26 cellular contexts compared by ENCODE assay signal in the genomic region with DNA sequence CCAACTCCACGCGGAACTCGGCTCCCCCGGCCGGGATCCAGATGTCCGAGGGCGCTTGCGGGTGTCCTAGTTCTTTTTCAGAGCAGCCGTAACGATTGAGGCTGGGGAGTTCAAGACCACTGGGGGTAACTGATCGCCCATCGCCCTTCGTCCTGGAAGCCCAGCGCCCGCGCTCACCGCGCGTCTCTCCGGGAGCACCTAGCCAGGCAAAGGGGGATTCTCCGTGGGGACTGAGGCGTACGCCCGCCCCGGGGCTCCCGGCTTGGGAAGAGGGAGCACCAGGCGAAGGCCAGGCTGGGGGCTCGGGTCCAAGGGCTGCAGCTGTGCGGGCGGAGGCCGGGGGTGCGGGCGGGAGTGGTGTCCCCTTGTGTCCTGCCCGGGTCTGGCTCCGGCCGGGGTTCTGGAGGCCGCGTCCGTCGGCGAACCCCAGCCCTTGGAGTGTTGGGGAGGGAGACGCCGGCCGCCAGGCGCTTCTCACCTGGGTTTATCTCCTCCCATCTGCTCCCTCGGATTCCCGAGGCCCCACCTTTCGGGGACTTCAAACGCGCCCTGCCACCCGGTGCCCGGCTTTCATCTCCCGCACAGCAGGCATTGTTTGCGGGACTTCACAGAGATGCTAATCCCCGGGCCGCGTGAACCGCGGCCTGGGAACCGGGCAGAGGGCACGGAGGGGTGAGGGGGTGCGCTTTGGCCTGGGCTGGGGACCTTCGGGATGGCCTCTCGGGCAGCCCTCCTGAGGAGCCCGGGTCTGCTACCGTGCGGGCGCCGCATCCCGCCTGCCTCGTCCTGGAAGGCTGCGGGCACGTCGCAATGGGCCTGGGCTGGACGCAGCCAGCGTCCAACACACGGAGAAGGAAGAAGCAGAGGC. TPM values are rescaled to one million over a fixed set of nuclear protein-coding genes. Genes with fewer than 3 reads are reported as not detected.
A peak's percentile ranks its signal among the peaks of the same experiment; 100 is the strongest.
DNase-seq lines count a peak whose midpoint lies in the region; ATAC-seq, FAIRE-seq and TF ChIP-seq lines count a peak whose summit lies in the region.
"Had no signal": no experiment of that assay in that cellular context is flagged by ENCODE, and none has a peak within 500 bp of the region (broad histone marks: within the 10 kb centered on the region; RNA-seq: fewer than 3 reads in every experiment).

No MANE protein-coding gene starts in this region.

- POLR2A ChIA-PET in H1 (lab: Charles Lee; ENCODE audit: partially characterized antibody): interaction anchor here (0.9 to 4.9 kb wide), 3 partner anchors 10 to 12 kb away, joined by 3 to 54 read pairs (median 4); no protein-coding TSS in a partner anchor

- CTCF ChIA-PET in H1 (lab: Charles Lee; ENCODE audit: partially characterized antibody): interaction anchor here (1.2 to 3.1 kb wide), 4 partner anchors 8 to 30 kb away, joined by 4 to 18 read pairs (median 6); no protein-coding TSS in a partner anchor

- H3K4ac ChIP-seq in H1 (replicated peaks; ENCODE audit: insufficient read length, low read depth, low read length): no peak overlapping the region

- no peaks in the 10 kb centered on the region for H3K9me2 ChIP-seq in GM23338 (ENCODE audit: insufficient read depth)

- H3K79me1 ChIP-seq in H1 (ENCODE audit: low read depth, low read length): no peaks in the 10 kb centered on the region

- H2BK15ac ChIP-seq in H1 (ENCODE audit: low read length): no peak overlapping the region

- TF ChIP-seq POLR2A in H1 (IDR thresholded peaks at IDR 0.05; ENCODE audit: control extremely low read depth in 1 of 2, low read depth in 2 of 2, low read length in 2 of 2): no peak

- DNase-seq in AG08396 (ENCODE audit: low spot score) (peak; percentile 30), GM23338 (ENCODE audit: low spot score) (peak; percentile 67), H1 (ENCODE audit: low read depth in 1 of 2, low spot score in 2 of 2) (peak in 1 of 2 experiments; percentile 65), neural crest cell (ENCODE audit: low read depth, low spot score) (no peak), midbrain (lab: John Stamatoyannopoulos, UW) (no peak), NCI-H446 treated with DMSO at 0.1 percent for 48 hours (lab: John Stamatoyannopoulos, UW) (no peak)
- no peak for DNase-seq in effector CD4-positive, alpha-beta T cell
- DNase-seq: activated CD8-positive, alpha-beta T cell treated with anti-CD3 and anti-CD28 coated beads, Interleukin-2, amount 10 ng/mL, durations not matched to agents 7 days and 5 days; activated naive CD4-positive, alpha-beta T cell treated with anti-CD3 and anti-CD28 coated beads for 36 hours; activated T-cell treated with anti-CD3 and anti-CD28 coated beads, Interleukin-2, amount 50 U/mL, for 24 hours; amygdala; dermis blood vessel endothelial cell; foreskin keratinocyte; GOT3; hippocampal formation; KG1; left cardiac atrium; MV-4-11; NCI-H187 treated with DMSO at 0.1 percent for 48 hours; T1000 had no signal

- TF ChIP-seq CTCF in GM23338 (conservative IDR thresholded peaks at IDR 0.05; ENCODE audit: low read depth in 2 of 2): no peak
- no peak for TF ChIP-seq CTCF in H1 (IDR thresholded peaks at IDR 0.05; ENCODE audit: control extremely low read depth in 1 of 3, insufficient read depth in 1 of 3, low read depth in 1 of 3, low read length in 3 of 3)
- TF ChIP-seq CTCF in neural crest cell (conservative IDR thresholded peaks at IDR 0.05): no peak

- H3K27me3 Mint-ChIP-seq in GM23338 (ENCODE audit: insufficient read depth, low read depth, poor library complexity) (peaks cover 88% of the 10 kb centered on the region), neural crest cell (ENCODE audit: low read depth) (peaks cover 88% of the 10 kb centered on the region)

- no peak for TF ChIP-seq RAD21 in H1 (IDR thresholded peaks at IDR 0.05 in 1 of 2, conservative IDR thresholded peaks at IDR 0.05 in 1 of 2; ENCODE audit: low read depth in 2 of 2, low read length in 2 of 2)

- H3K18ac ChIP-seq in H1 (ENCODE audit: extremely low read depth, low read length): peak overlapping the region; percentile 65; the same call in 1 of the 2 replicates

- H2AFZ ChIP-seq in GM23338 (no peak overlapping the region), H1 (ENCODE audit: low read length) (no peak overlapping the region)

- H3K14ac ChIP-seq in H1 (ENCODE audit: insufficient read length): no peak overlapping the region

- H2BK120ac ChIP-seq in H1 (replicated peaks; ENCODE audit: low read depth, low read length): no peak overlapping the region

- H3K4me3 ChIP-seq in GM23338 (peak overlapping the region; percentile 69), H1 (ENCODE audit: extremely low read depth in 1 of 4, insufficient read depth in 2 of 4, low read depth in 3 of 4, low read length in 4 of 4) (peak overlapping the region in 2 of 4 experiments; percentile 6 to 46; a peak in 5 of 8 replicates)
- H3K4me3 ChIP-seq: cardiac muscle cell had no signal

- H3K27ac ChIP-seq in GM23338 (ENCODE audit: low read depth) (no peak overlapping the region), H1 (ENCODE audit: low read depth, low read length) (no peak overlapping the region)
- H3K27ac ChIP-seq: C4-2B, cardiac muscle cell, epithelial cell of prostate, foreskin keratinocyte had no signal

- H3K23ac ChIP-seq in H1 (ENCODE audit: insufficient read length): no peak overlapping the region

- H4K91ac ChIP-seq in H1 (replicated peaks; ENCODE audit: insufficient read length, low read length): no peak overlapping the region

- no peak overlapping the region for H2AK5ac ChIP-seq in H1 (ENCODE audit: low read depth, low read length)

- ATAC-seq in GM23338 (peak; percentile 3), GM18861 (IDR thresholded peaks at IDR 0.05; ENCODE audit: unreplicated experiment) (no peak)
- ATAC-seq: activated CD8-positive, alpha-beta T cell treated with anti-CD3 and anti-CD28 coated beads, Interleukin-2, amount 10 ng/mL, durations not matched to agents 7 days and 5 days; foreskin keratinocyte; left cardiac atrium; stimulated activated memory B cell treated with anti-CD40 and anti-IgM and Interleukin-4, amounts not matched to agents 10 μg/mL and 1 μg/mL and 100 μg/mL, for 72 hours had no signal

- no peak overlapping the region for H3K9ac ChIP-seq in H1 (replicated peaks in 1 of 4; ENCODE audit: extremely low read depth in 1 of 4, low read depth in 3 of 4, low read length in 3 of 4)

- H3F3A ChIP-seq in GM23338 (replicated peaks; ENCODE audit: low read depth): peaks cover 35% of the 10 kb centered on the region

- H3K4me1 Mint-ChIP-seq in GM23338: peaks cover 64% of the 10 kb centered on the region
- peaks cover 62% of the 10 kb centered on the region for H3K4me1 Mint-ChIP-seq in neural crest cell
- H3K4me1 Mint-ChIP-seq: stimulated activated memory B cell treated with anti-CD40 and anti-IgM and Interleukin-4, amounts not matched to agents 10 μg/mL and 1 μg/mL and 100 μg/mL, for 72 hours had no signal

- TF ChIP-seq EP300 in H1 (IDR thresholded peaks at IDR 0.05; ENCODE audit: borderline replicate concordance in 1 of 2, low read depth in 2 of 2, low read length in 2 of 2): no peak

- H3K27ac Mint-ChIP-seq in GM23338: no peak overlapping the region
- no peak overlapping the region for H3K27ac Mint-ChIP-seq in neural crest cell (ENCODE audit: unreplicated experiment)
- H3K27ac Mint-ChIP-seq: activated CD8-positive, alpha-beta T cell treated with anti-CD3 and anti-CD28 coated beads, Interleukin-2, amount 10 ng/mL, durations not matched to agents 7 days and 5 days; activated naive CD4-positive, alpha-beta T cell treated with anti-CD3 and anti-CD28 coated beads for 36 hours; activated T-cell treated with anti-CD3 and anti-CD28 coated beads, Interleukin-2, amount 50 U/mL, for 24 hours; stimulated activated memory B cell treated with anti-CD40 and anti-IgM and Interleukin-4, amounts not matched to agents 10 μg/mL and 1 μg/mL and 100 μg/mL, for 72 hours had no signal

- H3K27me3 ChIP-seq in GM23338 (ENCODE audit: insufficient read depth) (peaks cover 98% of the 10 kb centered on the region), H1 (replicated peaks in 1 of 4; ENCODE audit: control insufficient read depth in 3 of 4, extremely low read depth in 1 of 4, insufficient read depth in 3 of 4, low read length in 3 of 4) (peaks cover 77 to 95% (median 88%) of the 10 kb centered on the region in 4 experiments)

- peaks cover 6% of the 10 kb centered on the region; the same call in 1 of the 2 replicates for H3K23me2 ChIP-seq in H1 (ENCODE audit: low read depth, low read length)

- no peak overlapping the region for H2BK5ac ChIP-seq in H1 (ENCODE audit: low read depth, low read length)

- H3K56ac ChIP-seq in H1 (replicated peaks; ENCODE audit: insufficient read length, low read depth, low read length): no peak overlapping the region

- peak overlapping the region; percentile 95; the same call in 1 of the 2 replicates for H2BK20ac ChIP-seq in H1 (ENCODE audit: low read length)

- H4K5ac ChIP-seq in H1 (ENCODE audit: insufficient read length, low read depth, low read length): no peak overlapping the region

- H3K36me3 Mint-ChIP-seq in GM23338 (ENCODE audit: low read depth): no peaks in the 10 kb centered on the region
- H3K36me3 Mint-ChIP-seq in neural crest cell (ENCODE audit: low read depth): no peaks in the 10 kb centered on the region
- H3K36me3 Mint-ChIP-seq: stimulated activated memory B cell treated with anti-CD40 and anti-IgM and Interleukin-4, amounts not matched to agents 10 μg/mL and 1 μg/mL and 100 μg/mL, for 72 hours had no signal

- H3K79me2 ChIP-seq in GM23338 (replicated peaks; ENCODE audit: insufficient read depth) (no peaks in the 10 kb centered on the region), H1 (ENCODE audit: control insufficient read depth in 1 of 2, insufficient read depth in 2 of 2, low read length in 2 of 2) (no peaks in the 10 kb centered on the region)

- H3K9me3 ChIP-seq in H1 (ENCODE audit: insufficient read depth in 2 of 2, low read depth in 1 of 2, low read length in 1 of 2): no peaks in the 10 kb centered on the region

- H3K4me1 ChIP-seq in GM23338 (ENCODE audit: insufficient read depth) (peaks cover 70% of the 10 kb centered on the region), H1 (replicated peaks in 1 of 4; ENCODE audit: control insufficient read depth in 3 of 4, insufficient read depth in 4 of 4, low read length in 3 of 4) (peaks cover 22 to 62% (median 36%) of the 10 kb centered on the region in 4 experiments)
- H3K4me1 ChIP-seq: foreskin keratinocyte had no signal

- no peaks in the 10 kb centered on the region; the same call in 2 of the 3 replicates for H3K9me3 Mint-ChIP-seq in GM23338
- no peaks in the 10 kb centered on the region for H3K9me3 Mint-ChIP-seq in neural crest cell
- H3K9me3 Mint-ChIP-seq: activated naive CD4-positive, alpha-beta T cell treated with anti-CD3 and anti-CD28 coated beads for 36 hours; activated T-cell treated with anti-CD3 and anti-CD28 coated beads, Interleukin-2, amount 50 U/mL, for 24 hours; stimulated activated memory B cell treated with anti-CD40 and anti-IgM and Interleukin-4, amounts not matched to agents 10 μg/mL and 1 μg/mL and 100 μg/mL, for 72 hours had no signal

- H4K8ac ChIP-seq in H1 (ENCODE audit: extremely low read depth, insufficient read depth, low read length): no peak overlapping the region

- H3K36me3 ChIP-seq in GM23338 (ENCODE audit: insufficient read depth) (no peaks in the 10 kb centered on the region), H1 (ENCODE audit: control insufficient read depth in 2 of 4, insufficient read depth in 4 of 4, low read length in 3 of 4) (peaks cover 0 to 2% (median 0%) of the 10 kb centered on the region in 4 experiments; a peak in 1 of 8 replicates)
- H3K36me3 ChIP-seq: cardiac muscle cell had no signal

- peak overlapping the region; percentile 68 for H2BK12ac ChIP-seq in H1 (ENCODE audit: low read depth, low read length)

- peak overlapping the region; percentile 73 for H3K4me2 ChIP-seq in GM23338
- H3K4me2 ChIP-seq in H1 (ENCODE audit: insufficient read depth in 1 of 2, low read depth in 2 of 2, low read length in 2 of 2): peak overlapping the region; percentile 56 to 59

- H4K20me1 ChIP-seq in GM23338 (replicated peaks; ENCODE audit: insufficient read depth): peaks cover 17% of the 10 kb centered on the region; the same call in 1 of the 2 replicates
- H4K20me1 ChIP-seq in H1 (replicated peaks in 1 of 2; ENCODE audit: control insufficient read depth in 1 of 2, insufficient read depth in 2 of 2, low read length in 2 of 2): peaks cover 17 to 20% of the 10 kb centered on the region in 2 experiments

- H3K4me3 Mint-ChIP-seq in GM23338 (peak overlapping the region; percentile 53), neural crest cell (peak overlapping the region; percentile 60)
- H3K4me3 Mint-ChIP-seq: activated CD8-positive, alpha-beta T cell treated with anti-CD3 and anti-CD28 coated beads, Interleukin-2, amount 10 ng/mL, durations not matched to agents 7 days and 5 days; activated naive CD4-positive, alpha-beta T cell treated with anti-CD3 and anti-CD28 coated beads for 36 hours; activated T-cell treated with anti-CD3 and anti-CD28 coated beads, Interleukin-2, amount 50 U/mL, for 24 hours; stimulated activated memory B cell treated with anti-CD40 and anti-IgM and Interleukin-4, amounts not matched to agents 10 μg/mL and 1 μg/mL and 100 μg/mL, for 72 hours had no signal

- no peak for FAIRE-seq in H1 (lab: Jason Lieb, UNC)
- FAIRE-seq: RCC 7860 had no signal

- WGBS in H1 (ENCODE audit: extremely low coverage in 1 of 2, insufficient coverage in 1 of 2, insufficient read length in 1 of 2, insufficient replicate concordance in 2 of 2, low coverage in 1 of 2, low lambda C conversion rate in 2 of 2, missing lambda C conversion rate in 1 of 2), 2 experiments: 6% methylated on average over 50 of the region's 77 CpGs; no CpG with 5 or more reads in 1 of the 2 experiments

RNA-seq across cellular contexts. Expression of a gene that starts 4.9 kb away (rescaled TPM):
- total RNA-seq in GM23338 (2014; rRNA removed; shearing (Covaris generic)): 0.50 and 1.3 TPM in 2 replicates
- polyA plus RNA-seq in GM23338 (2016; fragmentation: Nextera tagmentation; extraction: Ambion mirVana): 0.87 and 0.99 TPM in 2 replicates
- 0.89 and 1.2 TPM in 2 replicates for total RNA-seq in H1 (2021; fragmentation: NEBNext Ultra II Directional; extraction: Animal tissue kit (Norgen Biotek cat#: 25700))
- 0.38 and 0.64 TPM in 2 replicates for polyA plus RNA-seq in H1 (2011; rRNA removed)
- 0.54 TPM for polyA plus RNA-seq in H1 (2011; cell fraction: cytosol; rRNA removed)
- 0.74 TPM for polyA plus RNA-seq in H1 (2011; cell fraction: nucleus; rRNA removed)
- 0.53 to 0.94 TPM (median 0.74 TPM) in 4 replicates for polyA plus RNA-seq in H1 (2012, experiment 1 of 2)
- 0.68 TPM for polyA plus RNA-seq in H1 (2012, experiment 2 of 2)
- polyA plus RNA-seq in H1 (2013, experiment 1 of 2): 1.9 TPM
- polyA plus RNA-seq in H1 (2013, experiment 2 of 2): 1.9 TPM
- 0.24 and 0.32 TPM in 2 replicates for polyA minus RNA-seq in H1 (2011; rRNA and poly(A)+ RNA removed)
- polyA minus RNA-seq in H1 (2011; cell fraction: cytosol; rRNA and poly(A)+ RNA removed): 0.88 TPM
- polyA minus RNA-seq in H1 (2011; cell fraction: nucleus; rRNA and poly(A)+ RNA removed): 1.9 TPM
- total RNA-seq in neural crest cell: 21.3 and 21.9 TPM in 2 replicates
- total RNA-seq: activated CD8-positive, alpha-beta T cell treated with anti-CD3 and anti-CD28 coated beads, Interleukin-2, amount 10 ng/mL, durations not matched to agents 7 days and 5 days; activated naive CD4-positive, alpha-beta T cell treated with anti-CD3 and anti-CD28 coated beads for 36 hours; left cardiac atrium had no signal

Comparison
In these comparisons a context has a peak if more than half of its experiments do, and no peak if none do; other contexts are left out.
1. DNase-seq: peak in AG08396 (single experiment) and GM23338 (single experiment); none in neural crest cell (single experiment), midbrain (single experiment), effector CD4-positive, alpha-beta T cell (single experiment) and NCI-H446 treated with DMSO at 0.1 percent for 48 hours (single experiment).